20 cellular contexts compared by ENCODE assay signal in the genomic region with DNA sequence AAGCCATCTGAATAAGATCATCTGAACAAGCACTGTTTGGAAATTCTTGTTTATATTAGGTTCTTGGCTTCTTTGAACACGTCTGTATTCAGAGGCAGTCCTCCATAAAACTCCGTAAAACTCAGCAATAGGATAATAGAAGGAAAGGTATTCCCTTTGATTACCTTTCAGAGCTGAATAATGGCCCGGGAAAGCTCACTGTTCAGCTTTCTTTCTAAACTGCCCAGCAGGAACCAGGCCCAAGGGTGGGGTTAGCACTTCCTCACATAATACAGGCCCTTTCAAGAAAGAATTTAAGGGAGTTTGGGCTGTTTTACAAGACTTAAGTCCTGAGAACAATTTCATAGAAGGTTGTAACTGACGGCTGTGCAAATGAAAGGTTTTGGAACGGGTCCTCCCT.
"Had no signal": no experiment of that assay in that cellular context is flagged by ENCODE, and none has a peak within 500 bp of the region (broad histone marks: within the 10 kb centered on the region; RNA-seq: fewer than 3 reads in every experiment).

No MANE protein-coding gene starts in this region.

- ATAC-seq: foreskin keratinocyte; left cardiac atrium; left ventricle myocardium superior; natural killer cell treated with Interleukin-12 subunit alpha and Interleukin-12 subunit beta and Interleukin-15 and Interleukin-18, amount 100 ng/mL, for 72 hours; sciatic nerve; stimulated activated naive CD8-positive, alpha-beta T cell treated with anti-CD3 and anti-CD28 coated beads, Interleukin-15, Interleukin-2, amounts not matched to agents 100 U/mL and 50 U/mL, for 24 hours had no signal

- H3K4me3 ChIP-seq: coronary artery, lung, suprapubic skin, thyroid gland, upper lobe of left lung, uterus had no signal

- DNase-seq: effector CD4-positive, alpha-beta T cell; endodermal cell; erythroblast; foreskin keratinocyte; hippocampal formation; left cardiac atrium; left ventricle myocardium superior; mesenchymal stem cell; midbrain; posterior cingulate gyrus; stimulated activated naive CD8-positive, alpha-beta T cell treated with anti-CD3 and anti-CD28 coated beads, Interleukin-15, Interleukin-2, amounts not matched to agents 100 U/mL and 50 U/mL, for 24 hours; upper lobe of left lung; uterus had no signal

- H3K4me1 ChIP-seq: foreskin keratinocyte, suprapubic skin, upper lobe of left lung, uterus had no signal

- H3K4me1 Mint-ChIP-seq: endodermal cell had no signal

- H3K27ac Mint-ChIP-seq: endodermal cell; natural killer cell treated with Interleukin-12 subunit alpha and Interleukin-12 subunit beta and Interleukin-15 and Interleukin-18, amount 100 ng/mL, for 72 hours had no signal

- H3K36me3 ChIP-seq: neutrophil, suprapubic skin, thyroid gland, upper lobe of left lung, uterus had no signal

- H3K9me3 Mint-ChIP-seq: natural killer cell treated with Interleukin-12 subunit alpha and Interleukin-12 subunit beta and Interleukin-15 and Interleukin-18, amount 100 ng/mL, for 72 hours had no signal

- H3K27me3 ChIP-seq: foreskin keratinocyte, neutrophil, suprapubic skin, thyroid gland, upper lobe of left lung, uterus had no signal

- H3K9me3 ChIP-seq: neutrophil, suprapubic skin, thyroid gland, uterus had no signal

- H3K27ac ChIP-seq: coronary artery, foreskin keratinocyte, neutrophil, suprapubic skin, upper lobe of left lung had no signal

- H3K4me3 Mint-ChIP-seq: endodermal cell; natural killer cell treated with Interleukin-12 subunit alpha and Interleukin-12 subunit beta and Interleukin-15 and Interleukin-18, amount 100 ng/mL, for 72 hours had no signal
